ENCODE assay signal across 25 cellular contexts in genomic region chr20:45094864-45095574, GRCh38. TPM values are rescaled to one million over a fixed set of nuclear protein-coding genes. Genes with fewer than 3 reads are reported as not detected.
"Had no signal": no experiment of that assay in that cellular context is flagged by ENCODE, and none has a peak within 500 bp of the region (broad histone marks: within the 10 kb centered on the region; RNA-seq: fewer than 3 reads in every experiment).

No MANE protein-coding gene starts in this region.

- H3K4me1 Mint-ChIP-seq: mesothelial cell of epicardium, nephron progenitor cell had no signal

- FAIRE-seq: astrocyte, kidney, small intestine had no signal

- H3K36me3 ChIP-seq: adrenal gland, heart left ventricle, ovary, prostate gland, sigmoid colon, stomach, tibial artery had no signal

- H3K4me3 Mint-ChIP-seq: activated naive CD4-positive, alpha-beta T cell treated with anti-CD3 and anti-CD28 coated beads for 36 hours; activated naive CD8-positive, alpha-beta T cell treated with anti-CD3 and anti-CD28 coated beads for 36 hours; activated T-helper 1 cell treated with anti-CD3 and anti-CD28 coated beads, Interleukin-12 subunit alpha, Interleukin-12 subunit beta, Interleukin-2, Interleukin-4 antibody, amounts not matched to agents 30 ng/mL and 10 ng/mL and 1 ng/mL, durations not matched to agents 14 hours and 24 hours and 36 hours; immature natural killer cell; mesothelial cell of epicardium; nephron progenitor cell; stimulated activated memory B cell treated with anti-CD40 and anti-IgM and Interleukin-4, amounts not matched to agents 10 μg/mL and 1 μg/mL and 100 μg/mL, for 72 hours; T-helper 2 cell treated with Interferon-gamma antibody and Interleukin-4, amounts not matched to agents 5 μg/mL and 100 μg/mL, for 36 hours had no signal

- DNase-seq: cortex of kidney, kidney, sigmoid colon, tibial artery had no signal

- H3K4me3 ChIP-seq: adrenal gland, heart left ventricle, ovary, prostate gland, sigmoid colon, stomach, tibial artery had no signal

- H3K9me3 ChIP-seq: adrenal gland, heart left ventricle, ovary, prostate gland, sigmoid colon, stomach, tibial artery had no signal

- H3K27ac ChIP-seq: adrenal gland, heart left ventricle, ovary, prostate gland, sigmoid colon, stomach, tibial artery had no signal

- H3K27me3 ChIP-seq: ovary had no signal

- H3K36me3 Mint-ChIP-seq: activated naive CD8-positive, alpha-beta T cell treated with anti-CD3 and anti-CD28 coated beads for 36 hours; mesothelial cell of epicardium; naive B cell had no signal

- H3K27ac Mint-ChIP-seq: activated naive CD4-positive, alpha-beta T cell treated with anti-CD3 and anti-CD28 coated beads for 36 hours; activated naive CD8-positive, alpha-beta T cell treated with anti-CD3 and anti-CD28 coated beads for 36 hours; activated T-helper 1 cell treated with anti-CD3 and anti-CD28 coated beads, Interleukin-12 subunit alpha, Interleukin-12 subunit beta, Interleukin-2, Interleukin-4 antibody, amounts not matched to agents 30 ng/mL and 10 ng/mL and 1 ng/mL, durations not matched to agents 14 hours and 24 hours and 36 hours; mesothelial cell of epicardium; nephron progenitor cell; stimulated activated memory B cell treated with anti-CD40 and anti-IgM and Interleukin-4, amounts not matched to agents 10 μg/mL and 1 μg/mL and 100 μg/mL, for 72 hours; T-helper 2 cell treated with Interferon-gamma antibody and Interleukin-4, amounts not matched to agents 5 μg/mL and 100 μg/mL, for 36 hours had no signal

- ATAC-seq: stimulated activated memory B cell treated with anti-CD40 and anti-IgM and Interleukin-4, amounts not matched to agents 10 μg/mL and 1 μg/mL and 100 μg/mL, for 72 hours had no signal

RNA-seq across cellular contexts. Expression of gene KCNS1, which starts 5.9 kb away (rescaled TPM):
- total RNA-seq: mesothelial cell of epicardium, ovary, stomach had no signal

RNA-seq across cellular contexts. Expression of gene WFDC5, which starts 20.0 kb away (rescaled TPM):
- total RNA-seq: activated naive CD4-positive, alpha-beta T cell treated with anti-CD3 and anti-CD28 coated beads for 36 hours; activated T-helper 1 cell treated with anti-CD3 and anti-CD28 coated beads, Interleukin-12 subunit alpha, Interleukin-12 subunit beta, Interleukin-2, Interleukin-4 antibody, amounts not matched to agents 30 ng/mL and 10 ng/mL and 1 ng/mL, durations not matched to agents 14 hours and 24 hours and 36 hours; adrenal gland; astrocyte; chondrocyte; heart left ventricle; left colon; liver; mesothelial cell of epicardium; ovary; sigmoid colon; stomach had no signal
- polyA plus RNA-seq: adrenal gland, heart left ventricle, immature natural killer cell, liver, ovary had no signal

RNA-seq across cellular contexts. Expression of gene WFDC12, which starts 29.2 kb away (rescaled TPM):
- total RNA-seq: activated naive CD4-positive, alpha-beta T cell treated with anti-CD3 and anti-CD28 coated beads for 36 hours; activated naive CD8-positive, alpha-beta T cell treated with anti-CD3 and anti-CD28 coated beads for 36 hours; activated T-helper 1 cell treated with anti-CD3 and anti-CD28 coated beads, Interleukin-12 subunit alpha, Interleukin-12 subunit beta, Interleukin-2, Interleukin-4 antibody, amounts not matched to agents 30 ng/mL and 10 ng/mL and 1 ng/mL, durations not matched to agents 14 hours and 24 hours and 36 hours; adrenal gland; astrocyte; chondrocyte; heart left ventricle; liver; mammary epithelial cell; mesothelial cell of epicardium; ovary; prostate gland; sigmoid colon; stomach; ureter had no signal
- polyA plus RNA-seq: adrenal gland, heart left ventricle, immature natural killer cell, liver, ovary had no signal
